ENCODE assay signal across 8 cellular contexts in the genomic region with DNA sequence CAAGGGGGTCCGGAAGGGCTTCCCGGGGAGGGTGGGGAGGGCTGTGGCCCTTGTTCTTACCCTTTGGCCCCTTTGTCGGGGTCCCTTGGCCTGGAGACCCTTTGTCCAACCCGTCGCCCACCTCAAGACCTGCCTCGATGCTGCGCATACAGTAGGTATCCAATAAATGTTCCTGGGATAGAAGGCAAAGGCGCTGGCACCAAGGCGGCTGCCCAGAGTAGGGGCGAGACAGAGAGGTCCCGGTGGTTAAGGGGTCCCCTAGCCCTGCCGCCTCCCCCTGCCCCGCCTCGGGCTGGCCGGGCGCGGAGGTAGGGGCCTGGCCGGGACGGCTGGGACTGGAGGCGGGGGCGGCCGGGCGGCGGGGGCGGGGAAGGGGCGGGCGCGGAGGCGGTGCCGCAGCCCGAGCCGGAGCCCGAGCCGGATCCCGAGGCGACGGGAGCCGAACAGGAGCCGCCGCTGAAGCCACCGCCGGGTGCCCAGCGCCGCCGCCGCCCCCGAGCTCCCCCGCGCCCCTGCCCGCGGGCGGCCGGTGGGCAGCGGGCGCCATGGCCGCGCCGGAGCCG. TPM values are rescaled to one million over a fixed set of nuclear protein-coding genes. Genes with fewer than 3 reads are reported as not detected.
DNase-seq lines count a peak whose midpoint lies in the region; ATAC-seq, FAIRE-seq and TF ChIP-seq lines count a peak whose summit lies in the region.

A gene (plus strand): TSS at position 442 of the 563 bp plus-strand sequence. CDS start 104 bp downstream, at position 546.

- H3K36me3 ChIP-seq in mucosa of descending colon (ENCODE audit: low read depth) (no peaks in the 10 kb centered on the region), vagina (no peaks in the 10 kb centered on the region)

- no peak within 1 kb of the TSS for H3K27ac Mint-ChIP-seq in endothelial cell (ENCODE audit: unreplicated experiment)

- H3K4me3 ChIP-seq in mucosa of descending colon (peak within 1 kb of the TSS; percentile 36), vagina (peak within 1 kb of the TSS; percentile 67 to 81)

- intact Hi-C loops in mucosa of descending colon (cut with DNase I, micrococcal nuclease): loop anchor here (10.0 kb wide), 2 partner anchors 118 to 128 kb away; a partner anchor contains a TSS
- intact Hi-C loops in vagina (cut with DNase I): no loop called here

- H3K27ac ChIP-seq in vagina: peak within 1 kb of the TSS; percentile 81

- H3K36me3 Mint-ChIP-seq in endothelial cell (ENCODE audit: low read depth, unreplicated experiment): no peaks in the 10 kb centered on the region

- DNase-seq in NCI-H748 (lab: John Stamatoyannopoulos, UW; ENCODE audit: unreplicated experiment) (peak; percentile 42), NCI-H748 treated with DMSO at 0.1 percent for 48 hours (lab: John Stamatoyannopoulos, UW) (no peak), endothelial cell (ENCODE audit: low spot score) (no peak), mucosa of descending colon (peak in 2 of 3 donors; percentile 64 to 68), vagina (ENCODE audit: extremely low spot score in 2 of 2) (no peak), GM12891 (ENCODE audit: insufficient read length, low spot score) (no peak)

- no peak for FAIRE-seq in GM12891 (lab: Jason Lieb, UNC)

- H3K4me1 ChIP-seq in mucosa of descending colon (ENCODE audit: low read depth) (peaks cover 23% of the 10 kb centered on the region), vagina (peaks cover 78% of the 10 kb centered on the region)

- H3K4me1 Mint-ChIP-seq in endothelial cell (ENCODE audit: unreplicated experiment): peaks cover 10% of the 10 kb centered on the region

- H3K4me3 Mint-ChIP-seq in endothelial cell (ENCODE audit: unreplicated experiment): peak within 1 kb of the TSS; percentile 92

- ATAC-seq in SK-N-SH treated with all-trans-retinoic acid at 6 μM for 48 hours (peak; percentile 4; the same call in 1 of the 3 replicates), mucosa of descending colon (peak; percentile 34), GM19455 (IDR thresholded peaks at IDR 0.05; ENCODE audit: unreplicated experiment) (no peak)

- TF ChIP-seq POLR2A in vagina (IDR thresholded peaks at IDR 0.05) (no peak), GM12891 (IDR thresholded peaks at IDR 0.05; ENCODE audit: low read depth, low read length) (no peak)

- H3K9me3 Mint-ChIP-seq in endothelial cell (ENCODE audit: unreplicated experiment): no peaks in the 10 kb centered on the region

- peaks cover 17% of the 10 kb centered on the region for H3K27me3 Mint-ChIP-seq in endothelial cell (ENCODE audit: unreplicated experiment)

- no peaks in the 10 kb centered on the region for H3K9me3 ChIP-seq in mucosa of descending colon
- no peaks in the 10 kb centered on the region for H3K9me3 ChIP-seq in vagina

- H3K27me3 ChIP-seq in vagina: no peaks in the 10 kb centered on the region

- TF ChIP-seq CTCF in endothelial cell (IDR thresholded peaks at IDR 0.05; ENCODE audit: unreplicated experiment): no peak
- no peak for TF ChIP-seq CTCF in mucosa of descending colon (IDR thresholded peaks at IDR 0.05)
- no peak for TF ChIP-seq CTCF in vagina (IDR thresholded peaks at IDR 0.05)

TF ChIP-seq in SK-N-SH treated with all-trans-retinoic acid at 6 μM for 48 hours, 23 proteins besides CTCF, POLR2A, EP300 and RAD21:
- TF ChIP-seq ZFP30 (CRISPR knock-in tag; IDR thresholded peaks at IDR 0.05) (no peak), OSR1 (CRISPR knock-in tag; IDR thresholded peaks at IDR 0.05) (no peak), BACH2 (CRISPR knock-in tag; IDR thresholded peaks at IDR 0.05; ENCODE audit: borderline replicate concordance) (no peak), ISL1 (CRISPR knock-in tag; IDR thresholded peaks at IDR 0.05) (no peak), RARB (CRISPR knock-in tag; IDR thresholded peaks at IDR 0.05) (no peak)
- TF ChIP-seq, protein P1, sequence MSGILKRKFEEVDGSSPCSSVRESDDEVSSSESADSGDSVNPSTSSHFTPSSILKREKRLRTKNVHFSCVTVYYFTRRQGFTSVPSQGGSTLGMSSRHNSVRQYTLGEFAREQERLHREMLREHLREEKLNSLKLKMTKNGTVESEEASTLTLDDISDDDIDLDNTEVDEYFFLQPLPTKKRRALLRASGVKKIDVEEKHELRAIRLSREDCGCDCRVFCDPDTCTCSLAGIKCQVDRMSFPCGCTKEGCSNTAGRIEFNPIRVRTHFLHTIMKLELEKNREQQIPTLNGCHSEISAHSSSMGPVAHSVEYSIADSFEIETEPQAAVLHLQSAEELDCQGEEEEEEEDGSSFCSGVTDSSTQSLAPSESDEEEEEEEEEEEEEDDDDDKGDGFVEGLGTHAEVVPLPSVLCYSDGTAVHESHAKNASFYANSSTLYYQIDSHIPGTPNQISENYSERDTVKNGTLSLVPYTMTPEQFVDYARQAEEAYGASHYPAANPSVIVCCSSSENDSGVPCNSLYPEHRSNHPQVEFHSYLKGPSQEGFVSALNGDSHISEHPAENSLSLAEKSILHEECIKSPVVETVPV (CRISPR knock-in tag; IDR thresholded peaks at IDR 0.05): no peak
- TF ChIP-seq, protein P2, sequence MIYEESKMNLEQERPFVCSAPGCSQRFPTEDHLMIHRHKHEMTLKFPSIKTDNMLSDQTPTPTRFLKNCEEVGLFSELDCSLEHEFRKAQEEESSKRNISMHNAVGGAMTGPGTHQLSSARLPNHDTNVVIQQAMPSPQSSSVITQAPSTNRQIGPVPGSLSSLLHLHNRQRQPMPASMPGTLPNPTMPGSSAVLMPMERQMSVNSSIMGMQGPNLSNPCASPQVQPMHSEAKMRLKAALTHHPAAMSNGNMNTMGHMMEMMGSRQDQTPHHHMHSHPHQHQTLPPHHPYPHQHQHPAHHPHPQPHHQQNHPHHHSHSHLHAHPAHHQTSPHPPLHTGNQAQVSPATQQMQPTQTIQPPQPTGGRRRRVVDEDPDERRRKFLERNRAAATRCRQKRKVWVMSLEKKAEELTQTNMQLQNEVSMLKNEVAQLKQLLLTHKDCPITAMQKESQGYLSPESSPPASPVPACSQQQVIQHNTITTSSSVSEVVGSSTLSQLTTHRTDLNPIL (CRISPR knock-in tag; IDR thresholded peaks at IDR 0.05; ENCODE audit: low read depth): no peak

TF ChIP-seq in GM12891, 5 proteins besides CTCF, POLR2A, EP300 and RAD21:
- no peak for TF ChIP-seq SPI1 (IDR thresholded peaks at IDR 0.05; ENCODE audit: low read depth, low read length)
- TF ChIP-seq POLR2AphosphoS5 (IDR thresholded peaks at IDR 0.05; ENCODE audit: low read depth, low read length): no peak
- TF ChIP-seq PAX5 (IDR thresholded peaks at IDR 0.05; ENCODE audit: insufficient read depth, low read length, severe bottlenecking): no peak
- no peak for TF ChIP-seq TAF1 (IDR thresholded peaks at IDR 0.05; ENCODE audit: low read depth, low read length)
- no peak for TF ChIP-seq POU2F2 (IDR thresholded peaks at IDR 0.05; ENCODE audit: low read depth, low read length)

RNA-seq across cellular contexts. Expression of the gene that starts here (rescaled TPM):
- 78.8 TPM for total RNA-seq in endothelial cell (ENCODE audit: unreplicated experiment)
- total RNA-seq in mucosa of descending colon: 10 to 100 TPM; 54.5 to 65.4 (median 60.0) TPM
- 44.7 TPM for total RNA-seq in vagina
- not detected for polyA plus RNA-seq in GM12891 (2012; ENCODE audit: low read depth, missing spikeins)

Comparison
In these comparisons a context has a peak if more than half of its experiments do, and no peak if none do; other contexts are left out.
1. DNase-seq: peak in NCI-H748 (single experiment) and mucosa of descending colon (2 of 3); none in NCI-H748 treated with DMSO at 0.1 percent for 48 hours (single experiment), endothelial cell (single experiment), vagina (0 of 2) and GM12891 (single experiment).